Comparison of ENCODE assay signal across 8 cellular contexts in genomic region chr12:46268349-46268616, GRCh38. TPM values are rescaled to one million over a fixed set of nuclear protein-coding genes. Genes with fewer than 3 reads are reported as not detected.
DNase-seq lines count a peak whose midpoint lies in the region; ATAC-seq and TF ChIP-seq lines count a peak whose summit lies in the region.

No MANE protein-coding gene starts in this region.

- peak overlapping the region; percentile 85 to 94 (median 92) for H3K27ac ChIP-seq in esophagus squamous epithelium
- peak overlapping the region; percentile 81 to 83 for H3K27ac ChIP-seq in prostate gland

- TF ChIP-seq POLR2A in esophagus squamous epithelium (IDR thresholded peaks at IDR 0.05) (no peak), prostate gland (IDR thresholded peaks at IDR 0.05) (no peak)

- DNase-seq in ELR (ENCODE audit: low read depth) (peak; percentile 52), NCI-H510A treated with DMSO at 0.1 percent for 48 hours (lab: John Stamatoyannopoulos, UW) (peak; percentile 72), esophagus squamous epithelium (lab: John Stamatoyannopoulos, UW) (no peak), prostate gland (ENCODE audit: low spot score) (no peak), MV-4-11 (lab: John Stamatoyannopoulos, UW) (no peak)

- intact Hi-C loops in esophagus squamous epithelium (cut with DNase I) (no loop called here), prostate gland (cut with DNase I) (loop anchor here (2.0 to 10.0 kb wide), 5 partner anchors 46 to 397 kb away; no protein-coding TSS in a partner anchor)

- WGBS in esophagus squamous epithelium, 2 donors = 0% methylated on average over 7 to 16 of the region's 16 CpGs
- under 1% methylated on average over 16 of the region's 16 CpGs for WGBS in prostate gland

- TF ChIP-seq CTCF in esophagus squamous epithelium (IDR thresholded peaks at IDR 0.05) (no peak), prostate gland (IDR thresholded peaks at IDR 0.05) (no peak)

- ATAC-seq in HG03571 (IDR thresholded peaks at IDR 0.05; ENCODE audit: unreplicated experiment) = no peak
- ATAC-seq in GM21360 (IDR thresholded peaks at IDR 0.05; ENCODE audit: unreplicated experiment) = no peak
- ATAC-seq in HG03045 (IDR thresholded peaks at IDR 0.05; ENCODE audit: unreplicated experiment) = no peak

- H3K4me1 ChIP-seq in esophagus squamous epithelium (peaks cover 7 to 68% (median 10%) of the 10 kb centered on the region in 3 donors), prostate gland (replicated peaks) (no peaks in the 10 kb centered on the region)

- H3K4me3 ChIP-seq in esophagus squamous epithelium (peak overlapping the region; percentile 65 to 87 (median 72)), prostate gland (peak overlapping the region; percentile 50 to 59)

- H3K27me3 ChIP-seq in esophagus squamous epithelium (no peaks in the 10 kb centered on the region), prostate gland (replicated peaks; ENCODE audit: insufficient read depth) (no peaks in the 10 kb centered on the region)

- no peaks in the 10 kb centered on the region for H3K9me3 ChIP-seq in esophagus squamous epithelium
- no peaks in the 10 kb centered on the region for H3K9me3 ChIP-seq in prostate gland

- no peaks in the 10 kb centered on the region for H3K36me3 ChIP-seq in esophagus squamous epithelium
- H3K36me3 ChIP-seq in prostate gland = no peaks in the 10 kb centered on the region

RNA-seq across cellular contexts. Expression of gene SLC38A1, which starts 0.6 kb away (rescaled TPM):
- total RNA-seq in esophagus squamous epithelium = 10 to 100 TPM; 23.3 to 88.7 (median 73.3) TPM
- 10 to 100 TPM; 24.1 to 45.1 TPM for total RNA-seq in prostate gland

Comparison
In these comparisons a context has a peak if more than half of its experiments do, and no peak if none do; other contexts are left out.
1. DNase-seq: peak in ELR (single experiment) and NCI-H510A treated with DMSO at 0.1 percent for 48 hours (single experiment); none in esophagus squamous epithelium (single experiment), prostate gland (single experiment) and MV-4-11 (single experiment).